ENCODE assay signal across 8 cellular contexts in genomic region chr4:26141916-26142638, GRCh38.
DNase-seq lines count a peak whose midpoint lies in the region; ATAC-seq and TF ChIP-seq lines count a peak whose summit lies in the region.

No MANE protein-coding gene starts in this region.

- ATAC-seq in GM21447 (IDR thresholded peaks at IDR 0.05; ENCODE audit: unreplicated experiment) (peak; percentile 60), HG02885 (IDR thresholded peaks at IDR 0.05; ENCODE audit: poor library complexity, unreplicated experiment) (no peak)

- TF ChIP-seq POLR2A in testis (IDR thresholded peaks at IDR 0.05), result no peak

- H3K4me3 ChIP-seq in left ventricle myocardium inferior (no peak overlapping the region), testis (no peak overlapping the region)

- no peaks in the 10 kb centered on the region for H3K4me1 ChIP-seq in left ventricle myocardium inferior
- no peaks in the 10 kb centered on the region for H3K4me1 ChIP-seq in testis

- intact Hi-C loops in left ventricle myocardium inferior (cut with micrococcal nuclease) (no loop called here), testis (cut with DNase I; ENCODE audit: low total_unique reads) (no loop called here)

- H3K36me3 ChIP-seq in left ventricle myocardium inferior (no peaks in the 10 kb centered on the region), testis (ENCODE audit: low read depth, missing control alignments) (no peaks in the 10 kb centered on the region)

- peak overlapping the region; percentile 94 for H3K27ac ChIP-seq in 22Rv1
- H3K27ac ChIP-seq in left ventricle myocardium inferior (replicated peaks), result peak overlapping the region; percentile 57
- peak overlapping the region; percentile 21 to 76 for H3K27ac ChIP-seq in testis

- TF ChIP-seq CTCF in 22Rv1 (IDR thresholded peaks at IDR 0.05) (no peak), left ventricle myocardium inferior (IDR thresholded peaks at IDR 0.05; ENCODE audit: borderline replicate concordance) (no peak), testis (IDR thresholded peaks at IDR 0.05) (no peak), GM10266 (IDR thresholded peaks at IDR 0.05; ENCODE audit: control insufficient read depth, insufficient read depth, low read depth, missing control alignments) (no peak)

- WGBS in testis, 2 donors, result 56 to 61% methylated on average over 8 of the region's 8 CpGs

- DNase-seq in RPMI7951 (ENCODE audit: low read depth) (peak; percentile 46), left ventricle myocardium inferior (peak; percentile 38), testis (peak; percentile 45), NCI-H2029 (lab: John Stamatoyannopoulos, UW) (no peak), GM10266 (ENCODE audit: extremely low spot score) (no peak)

- H3K9me3 ChIP-seq in left ventricle myocardium inferior (replicated peaks) (no peaks in the 10 kb centered on the region), testis (no peaks in the 10 kb centered on the region)

- no peaks in the 10 kb centered on the region for H3K27me3 ChIP-seq in left ventricle myocardium inferior (ENCODE audit: low read depth)
- no peaks in the 10 kb centered on the region for H3K27me3 ChIP-seq in testis

Comparison
In these comparisons a context has a peak if more than half of its experiments do, and no peak if none do; other contexts are left out.
1. DNase-seq: peak in RPMI7951 (single experiment), left ventricle myocardium inferior (single experiment) and testis (single experiment); none in NCI-H2029 (single experiment) and GM10266 (single experiment).
2. Peak in every context shown above with its lines, with median percentiles within 50 percentile points of each other: H3K27ac ChIP-seq.